In the genomic region with DNA sequence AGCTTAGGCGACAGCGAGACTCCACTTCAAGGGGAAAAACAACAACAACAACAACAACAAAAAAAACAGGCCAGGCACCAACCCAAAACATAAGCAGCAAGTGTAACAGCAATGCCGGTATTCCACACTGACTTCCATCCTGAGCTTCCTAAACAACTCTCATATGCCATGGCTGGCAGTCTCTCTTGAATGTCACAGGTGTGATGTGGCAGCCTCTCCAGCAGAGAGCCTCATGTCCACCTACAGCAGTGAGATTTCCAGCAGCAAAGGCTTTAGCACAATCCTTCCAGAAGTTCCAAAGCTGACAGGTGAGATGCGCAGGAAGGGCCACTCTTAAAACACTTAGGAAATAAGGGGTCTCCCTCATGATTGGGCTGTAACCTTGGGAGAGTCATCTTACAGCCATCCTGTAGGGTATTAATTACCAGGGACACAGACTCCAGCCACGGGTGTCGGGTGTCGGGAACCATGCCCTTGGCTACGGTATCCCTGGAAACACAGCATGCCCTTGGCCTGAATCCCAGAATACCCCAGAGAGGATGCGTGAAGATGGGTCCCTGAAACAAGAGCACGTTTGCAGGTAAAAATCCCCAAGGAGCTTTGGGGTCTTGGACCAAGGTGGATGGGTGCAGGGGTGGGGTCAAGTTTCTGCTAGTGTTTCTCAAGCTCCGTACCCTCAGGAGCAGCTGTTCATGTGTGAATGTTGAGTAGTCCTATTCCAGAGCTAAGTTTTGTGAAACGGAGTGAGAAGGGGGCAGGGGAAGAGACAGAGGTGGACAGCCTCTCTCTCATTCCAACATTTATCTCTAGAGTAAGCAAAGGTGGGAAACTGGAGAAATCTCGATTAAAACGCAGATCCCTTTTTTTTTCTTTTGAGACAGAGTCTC, we compare ENCODE assay signal across 8 cellular contexts. TPM values are rescaled to one million over a fixed set of nuclear protein-coding genes. Genes with fewer than 3 reads are reported as not detected.
DNase-seq lines count a peak whose midpoint lies in the region; ATAC-seq and TF ChIP-seq lines count a peak whose summit lies in the region.

No MANE protein-coding gene starts in this region.

- H3K27ac ChIP-seq in GM23338 (ENCODE audit: low read depth) (peak overlapping the region; percentile 76), osteoblast (ENCODE audit: low read depth, low read length) (no peak overlapping the region)

- no peaks in the 10 kb centered on the region for H3K9me2 ChIP-seq in GM23338 (ENCODE audit: insufficient read depth)

- H3K9me3 ChIP-seq in osteoblast (ENCODE audit: low read depth, low read length), result no peaks in the 10 kb centered on the region

- H3K79me2 ChIP-seq in GM23338 (replicated peaks; ENCODE audit: insufficient read depth) (peaks cover 97% of the 10 kb centered on the region), osteoblast (ENCODE audit: insufficient read depth, low read length) (peaks cover 81% of the 10 kb centered on the region)

- H3K9me3 Mint-ChIP-seq in GM23338, result no peaks in the 10 kb centered on the region
- H3K9me3 Mint-ChIP-seq in stimulated activated effector memory CD8-positive, alpha-beta T cell treated with anti-CD3 and anti-CD28 coated beads, Interleukin-12 subunit alpha, Interleukin-12 subunit beta, amount 100 ng/mL, for 72 hours, result no peaks in the 10 kb centered on the region

- H4K20me1 ChIP-seq in GM23338 (replicated peaks; ENCODE audit: insufficient read depth) (peaks cover 48% of the 10 kb centered on the region), osteoblast (ENCODE audit: insufficient read depth, low read length) (peaks cover 38% of the 10 kb centered on the region)

- H3K4me2 ChIP-seq in GM23338 (peak overlapping the region; percentile 49), osteoblast (ENCODE audit: insufficient read depth, low read length) (no peak overlapping the region)

- H3K4me1 Mint-ChIP-seq in GM23338, result peaks cover 49% of the 10 kb centered on the region
- peaks cover 43% of the 10 kb centered on the region for H3K4me1 Mint-ChIP-seq in stimulated activated effector memory CD8-positive, alpha-beta T cell treated with anti-CD3 and anti-CD28 coated beads, Interleukin-12 subunit alpha, Interleukin-12 subunit beta, amount 100 ng/mL, for 72 hours

- in situ Hi-C loops in T47D (cut with HindIII; ENCODE audit: low pct_unique_long_range_greater_than_20kb, low sequenced_read_pairs), result no loop called here

- ATAC-seq in GM23338 (peak; percentile 95), HG02981 (IDR thresholded peaks at IDR 0.05; ENCODE audit: unreplicated experiment) (no peak)
- no peak for ATAC-seq in stimulated activated effector memory CD8-positive, alpha-beta T cell treated with anti-CD3 and anti-CD28 coated beads, Interleukin-12 subunit alpha, Interleukin-12 subunit beta, amount 100 ng/mL, for 72 hours

- H3K27ac Mint-ChIP-seq in GM23338, result no peak overlapping the region
- H3K27ac Mint-ChIP-seq in stimulated activated effector memory CD8-positive, alpha-beta T cell treated with anti-CD3 and anti-CD28 coated beads, Interleukin-12 subunit alpha, Interleukin-12 subunit beta, amount 100 ng/mL, for 72 hours, result no peak overlapping the region

- H3K4me1 ChIP-seq in GM23338 (ENCODE audit: insufficient read depth) (peaks cover 49% of the 10 kb centered on the region), osteoblast (ENCODE audit: insufficient read depth, low read length) (peaks cover 14% of the 10 kb centered on the region)

- H3K4me3 ChIP-seq in GM23338 (no peak overlapping the region), osteoblast (ENCODE audit: insufficient read depth, low read length) (no peak overlapping the region)

- peak; percentile 88 for DNase-seq in GM23338 (ENCODE audit: low spot score)
- DNase-seq in NCI-H187 treated with DMSO at 0.1 percent for 48 hours (lab: John Stamatoyannopoulos, UW), result peak; percentile 84
- DNase-seq in T47D (ENCODE audit: low read depth in 1 of 2, low spot score in 1 of 2), result peak; percentile 58 to 63
- DNase-seq in osteoblast (ENCODE audit: insufficient read length, low spot score, missing footprints), result peak; percentile 49
- no peak for DNase-seq in SW480 (ENCODE audit: low spot score)
- no peak for DNase-seq in GDM1 (lab: John Stamatoyannopoulos, UW)
- no peak for DNase-seq in stimulated activated effector memory CD8-positive, alpha-beta T cell treated with anti-CD3 and anti-CD28 coated beads, Interleukin-12 subunit alpha, Interleukin-12 subunit beta, amount 100 ng/mL, for 72 hours (ENCODE audit: low spot score in 2 of 2)

- H3K36me3 Mint-ChIP-seq in GM23338 (ENCODE audit: low read depth), result peaks cover 11% of the 10 kb centered on the region; the same call in 1 of the 3 replicates
- no peaks in the 10 kb centered on the region for H3K36me3 Mint-ChIP-seq in stimulated activated effector memory CD8-positive, alpha-beta T cell treated with anti-CD3 and anti-CD28 coated beads, Interleukin-12 subunit alpha, Interleukin-12 subunit beta, amount 100 ng/mL, for 72 hours

- H3K4me3 Mint-ChIP-seq in GM23338, result peak overlapping the region; percentile 6; the same call in 1 of the 3 replicates
- no peak overlapping the region for H3K4me3 Mint-ChIP-seq in stimulated activated effector memory CD8-positive, alpha-beta T cell treated with anti-CD3 and anti-CD28 coated beads, Interleukin-12 subunit alpha, Interleukin-12 subunit beta, amount 100 ng/mL, for 72 hours

- no peak overlapping the region for H2AFZ ChIP-seq in GM23338
- H2AFZ ChIP-seq in osteoblast (ENCODE audit: low read length), result no peak overlapping the region

- H3K27me3 ChIP-seq in GM23338 (ENCODE audit: insufficient read depth) (no peaks in the 10 kb centered on the region), osteoblast (ENCODE audit: insufficient read depth, low read length) (no peaks in the 10 kb centered on the region)

- TF ChIP-seq CTCF in GM23338 (conservative IDR thresholded peaks at IDR 0.05; ENCODE audit: low read depth in 2 of 2), result peak in 1 of 2 experiments; percentile 21; a peak in 1 of 4 replicates
- TF ChIP-seq CTCF in osteoblast (IDR thresholded peaks at IDR 0.05; ENCODE audit: extremely low read depth, low read depth, low read length), result no peak

- H3K27me3 Mint-ChIP-seq in GM23338 (ENCODE audit: insufficient read depth, low read depth, poor library complexity), result peaks cover 7% of the 10 kb centered on the region

- peaks cover 10% of the 10 kb centered on the region; the same call in 1 of the 2 replicates for H3F3A ChIP-seq in GM23338 (replicated peaks; ENCODE audit: low read depth)

- H3K36me3 ChIP-seq in GM23338 (ENCODE audit: insufficient read depth) (no peaks in the 10 kb centered on the region), osteoblast (ENCODE audit: insufficient read depth, low read length) (no peaks in the 10 kb centered on the region)

TF ChIP-seq in GM23338, 12 proteins besides CTCF, POLR2A, EP300 and RAD21:
- TF ChIP-seq, protein P1, sequence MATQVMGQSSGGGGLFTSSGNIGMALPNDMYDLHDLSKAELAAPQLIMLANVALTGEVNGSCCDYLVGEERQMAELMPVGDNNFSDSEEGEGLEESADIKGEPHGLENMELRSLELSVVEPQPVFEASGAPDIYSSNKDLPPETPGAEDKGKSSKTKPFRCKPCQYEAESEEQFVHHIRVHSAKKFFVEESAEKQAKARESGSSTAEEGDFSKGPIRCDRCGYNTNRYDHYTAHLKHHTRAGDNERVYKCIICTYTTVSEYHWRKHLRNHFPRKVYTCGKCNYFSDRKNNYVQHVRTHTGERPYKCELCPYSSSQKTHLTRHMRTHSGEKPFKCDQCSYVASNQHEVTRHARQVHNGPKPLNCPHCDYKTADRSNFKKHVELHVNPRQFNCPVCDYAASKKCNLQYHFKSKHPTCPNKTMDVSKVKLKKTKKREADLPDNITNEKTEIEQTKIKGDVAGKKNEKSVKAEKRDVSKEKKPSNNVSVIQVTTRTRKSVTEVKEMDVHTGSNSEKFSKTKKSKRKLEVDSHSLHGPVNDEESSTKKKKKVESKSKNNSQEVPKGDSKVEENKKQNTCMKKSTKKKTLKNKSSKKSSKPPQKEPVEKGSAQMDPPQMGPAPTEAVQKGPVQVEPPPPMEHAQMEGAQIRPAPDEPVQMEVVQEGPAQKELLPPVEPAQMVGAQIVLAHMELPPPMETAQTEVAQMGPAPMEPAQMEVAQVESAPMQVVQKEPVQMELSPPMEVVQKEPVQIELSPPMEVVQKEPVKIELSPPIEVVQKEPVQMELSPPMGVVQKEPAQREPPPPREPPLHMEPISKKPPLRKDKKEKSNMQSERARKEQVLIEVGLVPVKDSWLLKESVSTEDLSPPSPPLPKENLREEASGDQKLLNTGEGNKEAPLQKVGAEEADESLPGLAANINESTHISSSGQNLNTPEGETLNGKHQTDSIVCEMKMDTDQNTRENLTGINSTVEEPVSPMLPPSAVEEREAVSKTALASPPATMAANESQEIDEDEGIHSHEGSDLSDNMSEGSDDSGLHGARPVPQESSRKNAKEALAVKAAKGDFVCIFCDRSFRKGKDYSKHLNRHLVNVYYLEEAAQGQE (IDR thresholded peaks at IDR 0.05; ENCODE audit: unreplicated experiment), result no peak
- TF ChIP-seq POLR2AphosphoS5 (IDR thresholded peaks at IDR 0.05; ENCODE audit: low read depth) (no peak), EZH2 (IDR thresholded peaks at IDR 0.05; ENCODE audit: low read depth, unreplicated experiment) (no peak)
- TF ChIP-seq, protein P2, sequence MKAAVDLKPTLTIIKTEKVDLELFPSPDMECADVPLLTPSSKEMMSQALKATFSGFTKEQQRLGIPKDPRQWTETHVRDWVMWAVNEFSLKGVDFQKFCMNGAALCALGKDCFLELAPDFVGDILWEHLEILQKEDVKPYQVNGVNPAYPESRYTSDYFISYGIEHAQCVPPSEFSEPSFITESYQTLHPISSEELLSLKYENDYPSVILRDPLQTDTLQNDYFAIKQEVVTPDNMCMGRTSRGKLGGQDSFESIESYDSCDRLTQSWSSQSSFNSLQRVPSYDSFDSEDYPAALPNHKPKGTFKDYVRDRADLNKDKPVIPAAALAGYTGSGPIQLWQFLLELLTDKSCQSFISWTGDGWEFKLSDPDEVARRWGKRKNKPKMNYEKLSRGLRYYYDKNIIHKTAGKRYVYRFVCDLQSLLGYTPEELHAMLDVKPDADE (IDR thresholded peaks at IDR 0.05), result no peak
TF ChIP-seq in GM23338: peak in this region for 0.

RNA-seq across cellular contexts. Expression of a gene that starts 31.4 kb away (rescaled TPM):
- total RNA-seq in GM23338 (2014; rRNA removed; shearing (Covaris generic)), result 56.4 and 66.2 TPM in 2 replicates
- 38.5 and 41.7 TPM in 2 replicates for polyA plus RNA-seq in GM23338 (2016; fragmentation: Nextera tagmentation; extraction: Ambion mirVana)
- 110 and 140 TPM in 2 replicates for total RNA-seq in osteoblast

Comparison
In these comparisons a context has a peak if more than half of its experiments do, and no peak if none do; other contexts are left out.
1. DNase-seq: peak in GM23338 (single experiment), NCI-H187 treated with DMSO at 0.1 percent for 48 hours (single experiment), T47D (2 of 2) and osteoblast (single experiment); none in SW480 (single experiment), GDM1 (single experiment) and stimulated activated effector memory CD8-positive, alpha-beta T cell treated with anti-CD3 and anti-CD28 coated beads, Interleukin-12 subunit alpha, Interleukin-12 subunit beta, amount 100 ng/mL, for 72 hours (0 of 2).